5 cellular contexts compared by ENCODE assay signal in genomic region chrX:9087291-9087690, GRCh38. TPM values are rescaled to one million over a fixed set of nuclear protein-coding genes. Genes with fewer than 3 reads are reported as not detected.
"Had no signal": no experiment of that assay in that cellular context is flagged by ENCODE, and none has a peak within 500 bp of the region (broad histone marks: within the 10 kb centered on the region; RNA-seq: fewer than 3 reads in every experiment).

No MANE protein-coding gene starts in this region.

RNA-seq across cellular contexts. Expression of gene FAM9B, which starts 53.4 kb away (rescaled TPM):
- total RNA-seq: GM23248, H4, HepG2, HFFc6 had no signal
- polyA plus RNA-seq: GM23248, HepG2, IgD-negative memory B cell had no signal
